ENCODE assay signal across 25 cellular contexts in the genomic region with DNA sequence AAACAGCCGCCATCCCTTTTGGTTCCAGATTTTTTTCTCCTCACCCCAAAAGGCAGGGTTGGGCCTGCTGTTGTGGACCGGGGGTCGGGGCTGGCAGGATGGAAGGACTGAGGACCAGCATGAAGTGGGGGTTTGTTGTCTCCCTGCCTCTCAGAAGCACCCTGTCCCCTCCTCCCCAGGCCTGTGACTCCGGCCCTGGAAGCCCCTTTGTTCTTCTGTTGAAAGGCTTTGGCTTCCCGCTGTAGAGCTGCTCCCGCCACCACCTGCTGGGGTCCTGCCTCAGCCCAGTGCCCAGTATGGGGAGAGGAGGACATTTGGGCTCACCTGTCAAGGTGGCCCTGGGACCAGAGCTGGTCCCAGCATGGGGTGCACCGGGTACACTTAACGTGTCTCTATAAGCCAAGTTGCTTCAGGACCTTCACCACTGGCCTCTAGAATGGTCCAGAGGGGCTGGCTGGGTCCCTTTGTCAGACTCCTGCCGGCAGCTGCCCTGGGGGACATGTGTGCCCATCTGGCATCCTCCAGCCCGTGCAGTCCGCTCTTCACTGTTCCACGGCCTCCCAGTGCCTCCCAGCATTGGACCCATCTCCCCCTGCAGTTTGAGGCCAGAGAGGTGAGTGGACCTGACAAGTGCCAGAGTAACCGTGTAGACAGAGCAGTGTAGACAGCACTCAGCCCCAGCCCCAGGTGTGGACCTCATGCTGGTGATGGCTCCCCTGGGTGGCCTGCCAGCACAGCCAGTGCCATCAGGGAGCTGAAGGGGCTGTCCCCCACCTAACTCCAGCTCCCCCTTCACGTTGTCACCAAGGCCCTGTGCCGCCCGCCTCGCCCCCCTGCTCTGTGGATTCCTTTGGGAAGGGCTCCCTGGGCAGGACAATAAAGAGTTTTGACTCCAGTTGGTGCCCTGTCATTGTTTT. TPM values are rescaled to one million over a fixed set of nuclear protein-coding genes. Genes with fewer than 3 reads are reported as not detected.
A peak's percentile ranks its signal among the peaks of the same experiment; 100 is the strongest.
DNase-seq lines count a peak whose midpoint lies in the region; ATAC-seq and TF ChIP-seq lines count a peak whose summit lies in the region.
"Had no signal": no experiment of that assay in that cellular context is flagged by ENCODE, and none has a peak within 500 bp of the region (broad histone marks: within the 10 kb centered on the region; RNA-seq: fewer than 3 reads in every experiment).

No MANE protein-coding gene starts in this region.

- TSS peak; percentile 25 for BruUV-seq in PC-3 (replicated peaks; lab: Mats Ljungman, UMichigan)

- no peaks in the 10 kb centered on the region for H3K9me3 ChIP-seq in right cardiac atrium (ENCODE audit: control insufficient read depth, low read length)
- no peaks in the 10 kb centered on the region for H3K9me3 ChIP-seq in PC-3 (ENCODE audit: low read length)
- no peaks in the 10 kb centered on the region for H3K9me3 ChIP-seq in endodermal cell (ENCODE audit: control insufficient read depth, low read length)
- H3K9me3 ChIP-seq: BLaER1, Caco-2, MG63 had no signal

- WGBS in right cardiac atrium, result 89% methylated on average over 17 of the region's 17 CpGs
- 94 to 98% methylated on average over 8 to 17 of the region's 17 CpGs for WGBS in endodermal cell (ENCODE audit: insufficient coverage in 1 of 2, insufficient read length in 1 of 2), 2 experiments

- no peaks in the 10 kb centered on the region for H4K20me1 ChIP-seq in PC-3 (ENCODE audit: low read length)

- no peak overlapping the region for H3K27ac ChIP-seq in right cardiac atrium (ENCODE audit: low read length)
- H3K27ac ChIP-seq in PC-3 (ENCODE audit: low read length), result no peak overlapping the region
- H3K27ac ChIP-seq in endodermal cell (ENCODE audit: low read depth, low read length), result no peak overlapping the region
- H3K27ac ChIP-seq: BLaER1, SK-N-MC had no signal

- ATAC-seq in right cardiac atrium, result no peak
- ATAC-seq in PC-3, result no peak
- no peak for ATAC-seq in stimulated activated effector memory CD8-positive, alpha-beta T cell treated with anti-CD3 and anti-CD28 coated beads, Interleukin-12 subunit alpha, Interleukin-12 subunit beta, amount 100 ng/mL, for 72 hours
- ATAC-seq in GM18907 (IDR thresholded peaks at IDR 0.05; ENCODE audit: unreplicated experiment), result no peak
- no peak for ATAC-seq in activated CD4-positive, CD25-positive, alpha-beta regulatory T cell treated with anti-CD3 and anti-CD28 coated beads, Interleukin-2, amount 50 U/mL, for 24 hours

- no peak overlapping the region for H2AFZ ChIP-seq in PC-3 (ENCODE audit: low read length)

- H3K36me3 ChIP-seq in PC-3 (ENCODE audit: low read depth, low read length), result peaks cover 33% of the 10 kb centered on the region; the same call in 1 of the 2 replicates
- peaks cover 39% of the 10 kb centered on the region for H3K36me3 ChIP-seq in endodermal cell (ENCODE audit: control insufficient read depth, insufficient read depth, low read length)

- POLR2A ChIA-PET in PC-3 (lab: Charles Lee; ENCODE audit: unreplicated experiment), result no interaction called here

- H3K27ac Mint-ChIP-seq in endodermal cell, result no peak overlapping the region
- H3K27ac Mint-ChIP-seq in stimulated activated effector memory CD8-positive, alpha-beta T cell treated with anti-CD3 and anti-CD28 coated beads, Interleukin-12 subunit alpha, Interleukin-12 subunit beta, amount 100 ng/mL, for 72 hours, result peak overlapping the region; percentile 82

- no peak overlapping the region for H3K9ac ChIP-seq in PC-3 (ENCODE audit: low read length)
- no peak overlapping the region for H3K9ac ChIP-seq in endodermal cell (ENCODE audit: extremely low read depth, low read length, poor library complexity, severe bottlenecking)
- H3K9ac ChIP-seq: BLaER1 had no signal

- H3F3A ChIP-seq in PC-3 (ENCODE audit: low read length, unreplicated experiment), result no peaks in the 10 kb centered on the region

- DNase-seq in right cardiac atrium (peak in 2 of 3 donors; percentile 34 to 48), cardiac septum (ENCODE audit: low spot score) (no peak), PC-3 (no peak), endodermal cell (peak; percentile 49), NCI-H1092 treated with DMSO at 0.1 percent for 48 hours (lab: John Stamatoyannopoulos, UW) (no peak)
- DNase-seq in stimulated activated effector memory CD8-positive, alpha-beta T cell treated with anti-CD3 and anti-CD28 coated beads, Interleukin-12 subunit alpha, Interleukin-12 subunit beta, amount 100 ng/mL, for 72 hours (ENCODE audit: low spot score in 2 of 2), result no peak
- DNase-seq: Caco-2, DMS 273 treated with DMSO at 0.1 percent for 48 hours, DMS79 treated with DMSO at 0.1 percent for 48 hours, GOT3, Karpas-422, MG63, NCI-H1417 treated with DMSO at 0.1 percent for 48 hours, NCI-H187, NCI-H446, NCI-H526 treated with DMSO at 0.1 percent for 48 hours, OCI-M1, SHP77 treated with DMSO at 0.1 percent for 48 hours had no signal

- H3K9me3 Mint-ChIP-seq in endodermal cell, result no peaks in the 10 kb centered on the region
- no peaks in the 10 kb centered on the region for H3K9me3 Mint-ChIP-seq in stimulated activated effector memory CD8-positive, alpha-beta T cell treated with anti-CD3 and anti-CD28 coated beads, Interleukin-12 subunit alpha, Interleukin-12 subunit beta, amount 100 ng/mL, for 72 hours
- H3K9me3 Mint-ChIP-seq: IgD-negative memory B cell had no signal

- no peaks in the 10 kb centered on the region for H3K27me3 ChIP-seq in right cardiac atrium (ENCODE audit: control insufficient read depth, insufficient read depth)
- H3K27me3 ChIP-seq in PC-3 (ENCODE audit: low read length), result no peaks in the 10 kb centered on the region
- no peaks in the 10 kb centered on the region for H3K27me3 ChIP-seq in endodermal cell (ENCODE audit: control insufficient read depth, insufficient read depth, low read length, poor library complexity, severe bottlenecking)
- H3K27me3 ChIP-seq: BLaER1, MG63 had no signal

- intact Hi-C loops in right cardiac atrium (cut with DNase I) (no loop called here), cardiac septum (cut with DNase I) (no loop called here), PC-3 (cut with micrococcal nuclease) (no loop called here)

- H3K27me3 Mint-ChIP-seq in endodermal cell (ENCODE audit: insufficient read depth), result no peaks in the 10 kb centered on the region
- H3K27me3 Mint-ChIP-seq: CD4-positive, alpha-beta memory T cell; IgD-negative memory B cell had no signal

- CTCF ChIA-PET in PC-3 (lab: Charles Lee), result no interaction called here

- H3K36me3 Mint-ChIP-seq in endodermal cell (ENCODE audit: low read depth), result peaks cover 44% of the 10 kb centered on the region
- H3K36me3 Mint-ChIP-seq in stimulated activated effector memory CD8-positive, alpha-beta T cell treated with anti-CD3 and anti-CD28 coated beads, Interleukin-12 subunit alpha, Interleukin-12 subunit beta, amount 100 ng/mL, for 72 hours, result peaks cover 79% of the 10 kb centered on the region

- H3K4me3 ChIP-seq in right cardiac atrium (ENCODE audit: low read length), result no peak overlapping the region
- no peak overlapping the region for H3K4me3 ChIP-seq in PC-3 (ENCODE audit: low read length)
- no peak overlapping the region for H3K4me3 ChIP-seq in endodermal cell (ENCODE audit: low read length)
- H3K4me3 ChIP-seq: BLaER1, MG63, SK-N-MC had no signal

- TF ChIP-seq CTCF in PC-3 (conservative IDR thresholded peaks at IDR 0.05; ENCODE audit: low read depth, low read length), result no peak
- no peak for TF ChIP-seq CTCF in endodermal cell (conservative IDR thresholded peaks at IDR 0.05)

- peaks cover 8% of the 10 kb centered on the region for H3K4me1 Mint-ChIP-seq in endodermal cell
- peaks cover 48% of the 10 kb centered on the region for H3K4me1 Mint-ChIP-seq in stimulated activated effector memory CD8-positive, alpha-beta T cell treated with anti-CD3 and anti-CD28 coated beads, Interleukin-12 subunit alpha, Interleukin-12 subunit beta, amount 100 ng/mL, for 72 hours

- H3K4me2 ChIP-seq in PC-3 (ENCODE audit: low read length), result no peak overlapping the region
- H3K4me2 ChIP-seq: BLaER1 had no signal

- peaks cover 2% of the 10 kb centered on the region for H3K4me1 ChIP-seq in right cardiac atrium (ENCODE audit: control insufficient read depth, insufficient read depth, low read length)
- H3K4me1 ChIP-seq in PC-3 (ENCODE audit: insufficient read depth, low read length), result peaks cover 6% of the 10 kb centered on the region
- H3K4me1 ChIP-seq in endodermal cell (ENCODE audit: control insufficient read depth, insufficient read depth, low read length), result no peaks in the 10 kb centered on the region

- H3K9me2 ChIP-seq in PC-3 (replicated peaks; ENCODE audit: low read length), result no peaks in the 10 kb centered on the region

- no peak overlapping the region for H3K4me3 Mint-ChIP-seq in endodermal cell
- no peak overlapping the region for H3K4me3 Mint-ChIP-seq in stimulated activated effector memory CD8-positive, alpha-beta T cell treated with anti-CD3 and anti-CD28 coated beads, Interleukin-12 subunit alpha, Interleukin-12 subunit beta, amount 100 ng/mL, for 72 hours
- H3K4me3 Mint-ChIP-seq: CD4-positive, alpha-beta memory T cell; IgD-negative memory B cell had no signal

- H3K79me2 ChIP-seq in PC-3 (ENCODE audit: low read length), result no peaks in the 10 kb centered on the region

RNA-seq across cellular contexts. Expression of gene SYTL1, which starts 6.1 kb away (rescaled TPM):
- total RNA-seq in right cardiac atrium, result 1 to 10 TPM in 3 of 4 donors, under 1 TPM in 1; 0.39 to 2.9 (median 2.0) TPM
- polyA plus RNA-seq in right cardiac atrium, result 2.1 TPM
- total RNA-seq in cardiac septum, result 0.65 TPM
- total RNA-seq in PC-3 (2014; rRNA removed), result 26.8 and 34.3 TPM in 2 replicates
- total RNA-seq in endodermal cell, result 1 to 10 TPM; 6.7 to 7.5 TPM
- polyA plus RNA-seq in endodermal cell (2013, experiment 1 of 2), result 3.2 TPM
- 4.9 TPM for polyA plus RNA-seq in endodermal cell (2013, experiment 2 of 2)

RNA-seq across cellular contexts. Expression of gene TMEM222, which starts 13.8 kb away (rescaled TPM):
- total RNA-seq in right cardiac atrium (10 to 100 TPM; 20.8 to 29.5 (median 27.1) TPM), cardiac septum (26.8 TPM), PC-3 (2014; rRNA removed) (50.3 and 57.4 TPM in 2 replicates), endodermal cell (10 to 100 TPM; 26.0 to 31.8 TPM)
- 26.9 TPM for polyA plus RNA-seq in right cardiac atrium
- 22.2 TPM for polyA plus RNA-seq in endodermal cell (2013, experiment 1 of 2)
- 22.5 TPM for polyA plus RNA-seq in endodermal cell (2013, experiment 2 of 2)

RNA-seq across cellular contexts. Expression of gene MAP3K6, which starts 31.0 kb away (rescaled TPM):
- 10 to 100 TPM; 40.7 to 52.7 (median 45.9) TPM for total RNA-seq in right cardiac atrium
- polyA plus RNA-seq in right cardiac atrium, result 47.5 TPM
- 53.1 TPM for total RNA-seq in cardiac septum
- 25.1 and 44.5 TPM in 2 replicates for total RNA-seq in PC-3 (2014; rRNA removed)
- 10 to 100 TPM in 1 of 2 donors, 1 to 10 TPM in 1; 6.6 to 11.5 TPM for total RNA-seq in endodermal cell
- 14.9 TPM for polyA plus RNA-seq in endodermal cell (2013, experiment 1 of 2)
- 14.3 TPM for polyA plus RNA-seq in endodermal cell (2013, experiment 2 of 2)

RNA-seq across cellular contexts. Expression of gene FCN3, which starts 38.9 kb away (rescaled TPM):
- total RNA-seq in right cardiac atrium (10 to 100 TPM in 3 of 4 donors, 1 to 10 TPM in 1; 5.8 to 46.0 (median 11.9) TPM), cardiac septum (32.2 TPM), PC-3 (2014; rRNA removed) (not detected in 2 replicates), endodermal cell (under 1 TPM in 1 of 2 donors, not detected in 1; 0.26 TPM)
- 98.1 TPM for polyA plus RNA-seq in right cardiac atrium
- polyA plus RNA-seq in endodermal cell (2013, experiment 1 of 2), result not detected
- polyA plus RNA-seq in endodermal cell (2013, experiment 2 of 2), result not detected
- total RNA-seq: Caco-2; CD4-positive, alpha-beta memory T cell; RPMI7951 had no signal
- polyA plus RNA-seq: CD4-positive, alpha-beta memory T cell; IgD-negative memory B cell had no signal

RNA-seq across cellular contexts. Expression of gene CD164L2, which starts 47.4 kb away (rescaled TPM):
- not detected for total RNA-seq in right cardiac atrium
- not detected for polyA plus RNA-seq in right cardiac atrium
- total RNA-seq in cardiac septum, result not detected
- total RNA-seq in PC-3 (2014; rRNA removed), result 0.40 and 0.47 TPM in 2 replicates
- total RNA-seq in endodermal cell, result 1 to 10 TPM; 1.6 to 1.8 TPM
- 1.4 TPM for polyA plus RNA-seq in endodermal cell (2013, experiment 1 of 2)
- 0.83 TPM for polyA plus RNA-seq in endodermal cell (2013, experiment 2 of 2)
- total RNA-seq: Caco-2; CD4-positive, alpha-beta memory T cell; RPMI7951 had no signal
- polyA plus RNA-seq: IgD-negative memory B cell had no signal

Comparison
In these comparisons a context has a peak if more than half of its experiments do, and no peak if none do; other contexts are left out.
1. DNase-seq: peak in right cardiac atrium (2 of 3) and endodermal cell (single experiment); none in cardiac septum (single experiment), PC-3 (single experiment), stimulated activated effector memory CD8-positive, alpha-beta T cell treated with anti-CD3 and anti-CD28 coated beads, Interleukin-12 subunit alpha, Interleukin-12 subunit beta, amount 100 ng/mL, for 72 hours (0 of 2) and NCI-H1092 treated with DMSO at 0.1 percent for 48 hours (single experiment).